In the genomic region with DNA sequence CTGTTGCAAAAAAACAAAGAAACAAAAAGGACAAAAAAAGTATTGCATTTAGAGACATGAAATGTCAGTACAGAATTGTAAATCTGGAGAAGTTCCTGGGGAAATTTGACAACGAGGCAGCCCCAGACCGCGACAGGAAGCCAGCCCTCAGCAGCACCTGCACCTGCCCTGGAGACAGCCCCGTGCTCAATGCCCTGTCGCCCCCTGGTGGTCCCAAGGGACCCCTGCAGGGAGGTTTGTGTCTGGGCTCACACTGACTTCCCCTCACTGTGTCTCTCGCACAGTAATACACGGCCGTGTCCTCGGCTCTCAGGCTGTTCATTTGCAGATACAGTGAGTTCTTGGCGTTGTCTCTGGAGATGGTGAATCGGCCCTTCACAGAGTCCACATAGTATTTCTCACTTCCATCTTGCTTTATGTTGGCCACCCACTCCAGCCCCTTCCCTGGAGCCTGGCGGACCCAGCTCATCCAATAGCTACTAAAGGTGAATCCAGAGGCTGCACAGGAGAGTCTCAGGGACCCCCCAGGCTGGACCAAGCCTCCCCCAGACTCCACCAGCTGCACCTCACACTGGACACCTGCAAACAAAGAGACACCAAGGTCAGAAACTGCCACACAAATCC, we compare ENCODE assay signal across 8 cellular contexts.
DNase-seq lines count a peak whose midpoint lies in the region; ATAC-seq and TF ChIP-seq lines count a peak whose summit lies in the region.
"Not testable (repeated sequence)": the region's sequence is repeated elsewhere in the genome, so short reads cannot be mapped to it uniquely, and the experiment has no call there.

No MANE protein-coding gene starts in this region.

- H3K27me3 Mint-ChIP-seq in T-cell: peaks cover 15 to 37% of the 10 kb centered on the region in 2 donors

- POLR2A ChIA-PET in T-cell (lab: Charles Lee): not testable (repeated sequence)

- in situ Hi-C loops in GM13977 (cut with MboI; ENCODE audit: low pct_unique_long_range_greater_than_20kb, low sequenced_read_pairs, unreplicated experiment): not testable (repeated sequence)

- peaks cover 15 to 20% (median 16%) of the 10 kb centered on the region in 3 donors for H3K4me1 Mint-ChIP-seq in T-cell

- CTCF ChIA-PET in T-cell (lab: Charles Lee): not testable (repeated sequence)

- DNase-seq in GM13977 (ENCODE audit: low spot score): not testable (repeated sequence)
- DNase-seq in NCI-H146 treated with DMSO at 0.1 percent for 48 hours (lab: John Stamatoyannopoulos, UW; ENCODE audit: unreplicated experiment) (peak; percentile 7), T-cell (peak; percentile 74 to 91 (median 86)), lung microvascular endothelial cell (ENCODE audit: low read depth in 2 of 2) (peak; percentile 9 to 10)
- DNase-seq in activated CD8-positive, alpha-beta memory T cell treated with anti-CD3 and anti-CD28 coated beads for 4 hours (ENCODE audit: low read depth in 2 of 2): peak; percentile 66 to 69
- peak; percentile 38 for DNase-seq in activated naive CD8-positive, alpha-beta T cell treated with anti-CD3 and anti-CD28 coated beads, Interleukin-2, amount 50 U/mL, for 16 hours (ENCODE audit: low read depth, low spot score)
- peak; percentile 73 for DNase-seq in stimulated activated CD8-positive, alpha-beta memory T cell treated with anti-CD3 and anti-CD28 coated beads, Interleukin-12 subunit alpha, Interleukin-12 subunit beta, amount 100 ng/mL, for 1 hour (ENCODE audit: low read depth)

- not testable (repeated sequence) for H3K36me3 Mint-ChIP-seq in T-cell

- ATAC-seq in T-cell (replicated peaks in 1 of 4): peak; percentile 98 to 100 (median 100)

- H3K9me3 Mint-ChIP-seq in T-cell: not testable (repeated sequence)

- H3K27ac Mint-ChIP-seq in T-cell: peak overlapping the region; percentile 50 to 68

- peak; percentile 80 for TF ChIP-seq CTCF in 22Rv1 (IDR thresholded peaks at IDR 0.05)
- TF ChIP-seq CTCF in GM13977 (IDR thresholded peaks at IDR 0.05; ENCODE audit: extremely low read depth, insufficient read depth, missing control alignments): peak; percentile 43

- not testable (repeated sequence) for H3K27ac ChIP-seq in 22Rv1

- H3K4me3 Mint-ChIP-seq in T-cell: peak overlapping the region in 1 of 3 donors; percentile 31
